ENCODE assay signal across 6 cellular contexts in genomic region chr21:29074007-29074376, GRCh38. TPM values are rescaled to one million over a fixed set of nuclear protein-coding genes. Genes with fewer than 3 reads are reported as not detected.
DNase-seq lines count a peak whose midpoint lies in the region; ATAC-seq, FAIRE-seq and TF ChIP-seq lines count a peak whose summit lies in the region.

No MANE protein-coding gene starts in this region.

- H3K4me3 ChIP-seq in A549 (peak overlapping the region; percentile 74), GM23338 (peak overlapping the region; percentile 96), lung (no peak overlapping the region)

- no peak for TF ChIP-seq POLR2A in A549 (IDR thresholded peaks at IDR 0.05; ENCODE audit: low read length)

- peaks cover 32% of the 10 kb centered on the region for H4K20me1 ChIP-seq in GM23338 (replicated peaks; ENCODE audit: insufficient read depth)

- H3K27ac Mint-ChIP-seq in GM23338: peak overlapping the region; percentile 100
- peak overlapping the region; percentile 93 for H3K27ac Mint-ChIP-seq in activated CD4-positive, alpha-beta memory T cell treated with anti-CD3 and anti-CD28 coated beads, Interleukin-2, amount 10 ng/mL, durations not matched to agents 7 days and 5 days

- H3K4me2 ChIP-seq in A549: peak overlapping the region; percentile 68
- H3K4me2 ChIP-seq in GM23338: peak overlapping the region; percentile 84

- no peak for TF ChIP-seq EP300 in A549 (IDR thresholded peaks at IDR 0.05)

- H3K79me2 ChIP-seq in GM23338 (replicated peaks; ENCODE audit: insufficient read depth): peaks cover 44% of the 10 kb centered on the region

- H3K9me2 ChIP-seq in GM23338 (ENCODE audit: insufficient read depth): 0 out of 2 replicates have a peak, but pooled peaks cover 4% of the 10 kb centered on the region

- POLR2A ChIA-PET in A549 (lab: Yijun Ruan, JAX): interaction anchor here (0.5 to 2.3 kb wide), 9 partner anchors 12 to 265 kb away, joined by 3 to 18 read pairs (median 4); partner anchors contain the start of genes LTN1, RWDD2B and USP16
- POLR2A ChIA-PET in activated CD4-positive, alpha-beta memory T cell treated with anti-CD3 and anti-CD28 coated beads, Interleukin-2, amount 10 ng/mL, durations not matched to agents 7 days and 5 days (lab: Charles Lee): interaction anchor here (0.7 to 6.6 kb wide), 15 partner anchors 8 to 296 kb away, joined by 3 to 56 read pairs (median 5); partner anchors contain the start of genes BACH1, LTN1, RWDD2B and USP16

- TF ChIP-seq CTCF in A549 (IDR thresholded peaks at IDR 0.05) (no peak), GM23338 (conservative IDR thresholded peaks at IDR 0.05; ENCODE audit: low read depth in 2 of 2) (no peak), lung (IDR thresholded peaks at IDR 0.05; ENCODE audit: control extremely low read depth, extremely low read depth) (no peak)

- H3K9me3 ChIP-seq in A549 (no peaks in the 10 kb centered on the region), lung (ENCODE audit: control insufficient read depth in 2 of 2, insufficient read depth in 1 of 2, low read length in 1 of 2) (no peaks in the 10 kb centered on the region)

- DNase-seq in A549 (ENCODE audit: low read depth in 1 of 2, low spot score in 1 of 2): peak in 1 of 2 experiments; percentile 7
- DNase-seq in GM23338 (ENCODE audit: low spot score): no peak
- no peak for DNase-seq in activated CD4-positive, alpha-beta memory T cell treated with anti-CD3 and anti-CD28 coated beads, Interleukin-2, amount 10 ng/mL, durations not matched to agents 7 days and 5 days
- no peak for DNase-seq in lung (ENCODE audit: low spot score)
- DNase-seq in NCI-H146 (lab: John Stamatoyannopoulos, UW): no peak
- DNase-seq in HCEC 1CT: no peak

- peak overlapping the region; percentile 21; the same call in 1 of the 2 replicates for H2AFZ ChIP-seq in GM23338

- peak overlapping the region; percentile 100 for H3K4me3 Mint-ChIP-seq in GM23338
- H3K4me3 Mint-ChIP-seq in activated CD4-positive, alpha-beta memory T cell treated with anti-CD3 and anti-CD28 coated beads, Interleukin-2, amount 10 ng/mL, durations not matched to agents 7 days and 5 days: peak overlapping the region; percentile 97

- no peaks in the 10 kb centered on the region; the same call in 2 of the 3 replicates for H3K9me3 Mint-ChIP-seq in GM23338
- no peaks in the 10 kb centered on the region for H3K9me3 Mint-ChIP-seq in activated CD4-positive, alpha-beta memory T cell treated with anti-CD3 and anti-CD28 coated beads, Interleukin-2, amount 10 ng/mL, durations not matched to agents 7 days and 5 days

- H3K36me3 Mint-ChIP-seq in GM23338 (ENCODE audit: low read depth): peaks cover 21% of the 10 kb centered on the region
- H3K36me3 Mint-ChIP-seq in activated CD4-positive, alpha-beta memory T cell treated with anti-CD3 and anti-CD28 coated beads, Interleukin-2, amount 10 ng/mL, durations not matched to agents 7 days and 5 days (ENCODE audit: low read depth): peaks cover 35% of the 10 kb centered on the region

- ATAC-seq in A549: peak; percentile 37 to 41
- peak; percentile 25 for ATAC-seq in GM23338
- peak; percentile 3 for ATAC-seq in lung (ENCODE audit: insufficient read depth, low FRiP score)

- CTCF ChIA-PET in A549 (lab: Yijun Ruan, JAX): interaction anchor here (0.6 kb wide), 1 partner anchor 28 kb away, joined by 3 read pairs; no protein-coding TSS in a partner anchor
- CTCF ChIA-PET in activated CD4-positive, alpha-beta memory T cell treated with anti-CD3 and anti-CD28 coated beads, Interleukin-2, amount 10 ng/mL, durations not matched to agents 7 days and 5 days (lab: Charles Lee): interaction anchor here (0.6 to 1.9 kb wide), 7 partner anchors 49 to 303 kb away, joined by 3 to 11 read pairs (median 3); partner anchors contain the start of genes LTN1, RWDD2B and USP16

- peaks cover 16% of the 10 kb centered on the region for H3K4me1 Mint-ChIP-seq in GM23338
- H3K4me1 Mint-ChIP-seq in activated CD4-positive, alpha-beta memory T cell treated with anti-CD3 and anti-CD28 coated beads, Interleukin-2, amount 10 ng/mL, durations not matched to agents 7 days and 5 days: peaks cover 65% of the 10 kb centered on the region

- H3K36me3 ChIP-seq in GM23338 (ENCODE audit: insufficient read depth) (peaks cover 8% of the 10 kb centered on the region; the same call in 1 of the 2 replicates), lung (ENCODE audit: control insufficient read depth in 2 of 2, insufficient read depth in 2 of 2, low read length in 2 of 2) (peaks cover 0 to 2% of the 10 kb centered on the region in 2 donors)

- no peak for FAIRE-seq in A549 (lab: Jason Lieb, UNC)

- no peak for TF ChIP-seq RAD21 in A549 (conservative IDR thresholded peaks at IDR 0.05 in 1 of 2, IDR thresholded peaks at IDR 0.05 in 1 of 2)

- H3K4me1 ChIP-seq in A549 (peaks cover 14% of the 10 kb centered on the region), GM23338 (ENCODE audit: insufficient read depth) (peaks cover 15% of the 10 kb centered on the region), lung (ENCODE audit: control insufficient read depth in 2 of 2, insufficient read depth in 2 of 2, low read length in 2 of 2) (peaks cover 3 to 11% of the 10 kb centered on the region in 2 donors)

- H3K27ac ChIP-seq in A549 (peak overlapping the region; percentile 79 to 95), GM23338 (ENCODE audit: low read depth) (peak overlapping the region; percentile 69; the same call in 1 of the 2 replicates), lung (ENCODE audit: low read depth in 1 of 2, low read length in 1 of 2) (peak overlapping the region; percentile 89 to 94)

- H3F3A ChIP-seq in GM23338 (replicated peaks; ENCODE audit: low read depth): no peaks in the 10 kb centered on the region; the same call in 1 of the 2 replicates

- H3K27me3 Mint-ChIP-seq in GM23338 (ENCODE audit: insufficient read depth, low read depth, poor library complexity): peaks cover 15% of the 10 kb centered on the region
- H3K27me3 Mint-ChIP-seq in activated CD4-positive, alpha-beta memory T cell treated with anti-CD3 and anti-CD28 coated beads, Interleukin-2, amount 10 ng/mL, durations not matched to agents 7 days and 5 days: no peaks in the 10 kb centered on the region

- H3K27me3 ChIP-seq in GM23338 (ENCODE audit: insufficient read depth) (no peaks in the 10 kb centered on the region), lung (ENCODE audit: control insufficient read depth, insufficient read depth) (no peaks in the 10 kb centered on the region)

- 5% methylated on average over 9 of the region's 9 CpGs for WGBS in A549 (ENCODE audit: missing lambda C conversion rate)
- WGBS in lung, 2 donors: 13% methylated on average over 9 of the region's 9 CpGs

RNA-seq across cellular contexts. Expression of gene CCT8, which starts 0.5 kb away (rescaled TPM):
- polyA plus RNA-seq in A549 (2011; rRNA removed) (235 and 296 TPM in 2 replicates), A549 (2017; fragmentation: RNase III; extraction: RNeasy Plus Mini Kit Qiagen cat#74134 plus additional on column Dnase treatment) (214 to 242 TPM (median 216 TPM) in 3 replicates), GM23338 (2016; fragmentation: Nextera tagmentation; extraction: Ambion mirVana) (270 and 304 TPM in 2 replicates), lung (100 to 1,000 TPM; 124 to 130 TPM)
- 89.8 and 106 TPM in 2 replicates for polyA plus RNA-seq in A549 (2012; cell fraction: cytosol; rRNA removed)
- 50.2 and 72.0 TPM in 2 replicates for polyA plus RNA-seq in A549 (2012; cell fraction: nucleus; rRNA removed)
- polyA minus RNA-seq in A549 (2011; rRNA and poly(A)+ RNA removed): 72.4 and 72.6 TPM in 2 replicates
- 292 and 329 TPM in 2 replicates for total RNA-seq in GM23338 (2014; rRNA removed; shearing (Covaris generic))
- 100 to 1,000 TPM; 214 to 216 TPM for total RNA-seq in activated CD4-positive, alpha-beta memory T cell treated with anti-CD3 and anti-CD28 coated beads, Interleukin-2, amount 10 ng/mL, durations not matched to agents 7 days and 5 days
- 100 to 1,000 TPM; 112 to 131 TPM for total RNA-seq in lung

RNA-seq across cellular contexts. Expression of gene USP16, which starts 49.5 kb away (rescaled TPM):
- polyA plus RNA-seq in A549 (2011; rRNA removed): 27.1 and 40.7 TPM in 2 replicates
- 5.9 and 6.5 TPM in 2 replicates for polyA plus RNA-seq in A549 (2012; cell fraction: cytosol; rRNA removed)
- 4.1 and 6.4 TPM in 2 replicates for polyA plus RNA-seq in A549 (2012; cell fraction: nucleus; rRNA removed)
- polyA plus RNA-seq in A549 (2017; fragmentation: RNase III; extraction: RNeasy Plus Mini Kit Qiagen cat#74134 plus additional on column Dnase treatment): 23.6 to 27.0 TPM (median 26.5 TPM) in 3 replicates
- 9.5 and 11.1 TPM in 2 replicates for polyA minus RNA-seq in A549 (2011; rRNA and poly(A)+ RNA removed)
- 19.7 TPM in 2 replicates for total RNA-seq in GM23338 (2014; rRNA removed; shearing (Covaris generic))
- polyA plus RNA-seq in GM23338 (2016; fragmentation: Nextera tagmentation; extraction: Ambion mirVana): 61.5 and 70.4 TPM in 2 replicates
- 10 to 100 TPM; 34.3 to 37.1 TPM for total RNA-seq in activated CD4-positive, alpha-beta memory T cell treated with anti-CD3 and anti-CD28 coated beads, Interleukin-2, amount 10 ng/mL, durations not matched to agents 7 days and 5 days
- total RNA-seq in lung: 10 to 100 TPM; 33.2 to 42.3 TPM
- polyA plus RNA-seq in lung: 10 to 100 TPM; 22.7 to 23.9 TPM

RNA-seq across cellular contexts. Expression of gene RWDD2B, which starts 54.8 kb away (rescaled TPM):
- polyA plus RNA-seq in A549 (2011; rRNA removed) (17.7 and 25.4 TPM in 2 replicates), A549 (2017; fragmentation: RNase III; extraction: RNeasy Plus Mini Kit Qiagen cat#74134 plus additional on column Dnase treatment) (15.7 to 17.4 TPM (median 16.0 TPM) in 3 replicates), GM23338 (2016; fragmentation: Nextera tagmentation; extraction: Ambion mirVana) (7.5 and 8.1 TPM in 2 replicates), lung (10 to 100 TPM; 10.3 to 14.1 TPM)
- 5.9 and 6.0 TPM in 2 replicates for polyA plus RNA-seq in A549 (2012; cell fraction: cytosol; rRNA removed)
- polyA plus RNA-seq in A549 (2012; cell fraction: nucleus; rRNA removed): 1.4 and 2.2 TPM in 2 replicates
- polyA minus RNA-seq in A549 (2011; rRNA and poly(A)+ RNA removed): 5.7 and 5.8 TPM in 2 replicates
- total RNA-seq in GM23338 (2014; rRNA removed; shearing (Covaris generic)): 3.0 and 3.8 TPM in 2 replicates
- 1 to 10 TPM; 6.5 to 6.9 TPM for total RNA-seq in activated CD4-positive, alpha-beta memory T cell treated with anti-CD3 and anti-CD28 coated beads, Interleukin-2, amount 10 ng/mL, durations not matched to agents 7 days and 5 days
- total RNA-seq in lung: 10 to 100 TPM; 11.6 to 15.8 TPM

RNA-seq across cellular contexts. Expression of gene MAP3K7CL, which starts 56.5 kb away (rescaled TPM):
- polyA plus RNA-seq in A549 (2011; rRNA removed) (4.7 and 5.7 TPM in 2 replicates), A549 (2017; fragmentation: RNase III; extraction: RNeasy Plus Mini Kit Qiagen cat#74134 plus additional on column Dnase treatment) (2.5 to 3.6 TPM (median 2.9 TPM) in 3 replicates), GM23338 (2016; fragmentation: Nextera tagmentation; extraction: Ambion mirVana) (2.0 and 2.4 TPM in 2 replicates), lung (10 to 100 TPM in 1 of 2 donors, 1 to 10 TPM in 1; 5.6 to 15.1 TPM)
- 1.6 and 2.0 TPM in 2 replicates for polyA plus RNA-seq in A549 (2012; cell fraction: cytosol; rRNA removed)
- polyA plus RNA-seq in A549 (2012; cell fraction: nucleus; rRNA removed): 2.2 and 2.6 TPM in 2 replicates
- polyA minus RNA-seq in A549 (2011; rRNA and poly(A)+ RNA removed): 3.9 and 6.0 TPM in 2 replicates
- 1.2 and 3.6 TPM in 2 replicates for total RNA-seq in GM23338 (2014; rRNA removed; shearing (Covaris generic))
- 1 to 10 TPM; 6.7 to 7.7 TPM for total RNA-seq in activated CD4-positive, alpha-beta memory T cell treated with anti-CD3 and anti-CD28 coated beads, Interleukin-2, amount 10 ng/mL, durations not matched to agents 7 days and 5 days
- total RNA-seq in lung: 1 to 10 TPM; 7.8 to 8.7 TPM
